8 cellular contexts compared by ENCODE assay signal in the genomic region with DNA sequence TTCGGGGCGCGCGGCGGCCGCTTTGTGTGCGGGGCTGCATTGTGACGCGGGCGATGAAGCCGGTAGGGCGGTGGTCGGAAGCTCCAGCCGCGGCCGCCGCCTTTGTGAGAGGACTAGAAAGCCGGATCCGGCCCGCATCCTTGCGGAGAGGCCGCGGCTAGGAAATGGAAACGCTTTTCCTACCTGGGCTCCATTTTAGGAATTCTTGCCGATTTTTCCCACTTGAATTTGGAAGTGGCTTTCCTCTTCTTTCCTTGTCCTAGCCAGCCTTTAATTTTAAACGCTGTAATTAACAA. TPM values are rescaled to one million over a fixed set of nuclear protein-coding genes. Genes with fewer than 3 reads are reported as not detected.
DNase-seq lines count a peak whose midpoint lies in the region; ATAC-seq and TF ChIP-seq lines count a peak whose summit lies in the region.

No MANE protein-coding gene starts in this region.

- no peaks in the 10 kb centered on the region for H4K20me1 ChIP-seq in OCI-LY7 (ENCODE audit: insufficient read depth, low read length)

- peak overlapping the region; percentile 90 for H3K4me2 ChIP-seq in OCI-LY7 (ENCODE audit: low read length)

- CTCF ChIA-PET in OCI-LY7 (lab: Charles Lee; ENCODE audit: unreplicated experiment): interaction anchor here (0.6 kb wide), 1 partner anchor 378 kb away, joined by 3 read pairs; no protein-coding TSS in a partner anchor

- H3K4me3 ChIP-seq in GM08714 (ENCODE audit: low read length) (peak overlapping the region; percentile 74), OCI-LY7 (ENCODE audit: low read depth, low read length, poor library complexity, severe bottlenecking) (peak overlapping the region; percentile 99), epithelial cell of proximal tubule (ENCODE audit: low read depth, low read length) (peak overlapping the region; percentile 93), neutrophil (ENCODE audit: low read depth in 1 of 2, low read length in 1 of 2) (peak overlapping the region; percentile 78 to 89)

- TF ChIP-seq CTCF in OCI-LY7 (conservative IDR thresholded peaks at IDR 0.05; ENCODE audit: low read length) (no peak), epithelial cell of proximal tubule (conservative IDR thresholded peaks at IDR 0.05; ENCODE audit: low read depth, low read length) (no peak), neutrophil (IDR thresholded peaks at IDR 0.05) (no peak)

- peak overlapping the region; percentile 90 for H3K27ac ChIP-seq in OCI-LY7 (ENCODE audit: low read depth, low read length, poor library complexity, severe bottlenecking)
- H3K27ac ChIP-seq in neutrophil: peak overlapping the region; percentile 99

- intact Hi-C loops in OCI-LY7 (cut with micrococcal nuclease; ENCODE audit: unreplicated experiment): no loop called here

- H3K9me3 ChIP-seq in OCI-LY7 (ENCODE audit: low read length) (no peaks in the 10 kb centered on the region), neutrophil (no peaks in the 10 kb centered on the region)

- no peak for ATAC-seq in HG03469 (IDR thresholded peaks at IDR 0.05; ENCODE audit: unreplicated experiment)

- no TSS peak for BruUV-seq in OCI-LY7 (replicated peaks; lab: Mats Ljungman, UMichigan)

- H3K36me3 ChIP-seq in OCI-LY7 (ENCODE audit: insufficient read depth, low read length) (peaks cover 29% of the 10 kb centered on the region), neutrophil (peaks cover 15% of the 10 kb centered on the region)

- no peaks in the 10 kb centered on the region for H3K9me2 ChIP-seq in OCI-LY7 (ENCODE audit: insufficient read depth, low read length)

- H2AFZ ChIP-seq in OCI-LY7 (ENCODE audit: low read length): no peak overlapping the region

- no peaks in the 10 kb centered on the region for H3K27me3 ChIP-seq in neutrophil

- POLR2A ChIA-PET in OCI-LY7 (lab: Charles Lee): interaction anchor here (0.6 to 9.9 kb wide), 8 partner anchors 18 to 110 kb away, joined by 3 to 148 read pairs (median 12); no protein-coding TSS in a partner anchor

- DNase-seq in OCI-LY7 (ENCODE audit: low spot score): no peak
- DNase-seq in epithelial cell of proximal tubule (ENCODE audit: low read depth): no peak
- no peak for DNase-seq in NCI-H1694 (lab: John Stamatoyannopoulos, UW)
- DNase-seq in GM03348 (ENCODE audit: low spot score): no peak
- DNase-seq in C1 segment of cervical spinal cord (lab: John Stamatoyannopoulos, UW): no peak

- H3K4me1 ChIP-seq in OCI-LY7 (ENCODE audit: insufficient read depth, low read length, poor library complexity, severe bottlenecking) (peaks cover 68% of the 10 kb centered on the region), neutrophil (ENCODE audit: control insufficient read depth in 1 of 2, insufficient read depth in 1 of 2, low read depth in 1 of 2, low read length in 1 of 2) (peaks cover 42 to 73% of the 10 kb centered on the region in 2 experiments)

- peaks cover 37% of the 10 kb centered on the region for H3K79me2 ChIP-seq in OCI-LY7 (ENCODE audit: insufficient read depth, low read depth, low read length)

RNA-seq across cellular contexts. Expression of a gene that starts 0.7 kb away (rescaled TPM):
- total RNA-seq in OCI-LY7 (2014; rRNA removed; shearing (Covaris generic)): 1,355 and 1,476 TPM in 2 replicates
- total RNA-seq in OCI-LY7 (2022) (1,524 and 1,540 TPM in 2 replicates), epithelial cell of proximal tubule (5,522 and 5,862 TPM in 2 replicates)
